14 cellular contexts compared by ENCODE assay signal in genomic region chr2:33929467-33929866, GRCh38.
DNase-seq lines count a peak whose midpoint lies in the region; ATAC-seq and TF ChIP-seq lines count a peak whose summit lies in the region.
"Had no signal": no experiment of that assay in that cellular context is flagged by ENCODE, and none has a peak within 500 bp of the region (broad histone marks: within the 10 kb centered on the region; RNA-seq: fewer than 3 reads in every experiment).

No MANE protein-coding gene starts in this region.

- WGBS in adrenal gland, 4 donors = 79 to 94% (median 83%) methylated on average over 4 of the region's 4 CpGs

- intact Hi-C loops in left lung (cut with DNase I) (no loop called here), adrenal gland (cut with DNase I) (no loop called here), MCF 10A (cut with micrococcal nuclease) (no loop called here)

- H3K4me1 Mint-ChIP-seq in MCF 10A (ENCODE audit: insufficient read depth, unreplicated experiment) = no peaks in the 10 kb centered on the region

- no peaks in the 10 kb centered on the region for H3K27me3 Mint-ChIP-seq in MCF 10A (ENCODE audit: insufficient read depth, unreplicated experiment)

- H3K4me3 ChIP-seq in BE2C (ENCODE audit: low read depth, low read length) (no peak overlapping the region), left lung (no peak overlapping the region), adrenal gland (no peak overlapping the region)

- POLR2A ChIA-PET in MCF 10A (lab: Yijun Ruan, JAX) = no interaction called here

- H3K4me1 ChIP-seq in BE2C (no peaks in the 10 kb centered on the region), left lung (no peaks in the 10 kb centered on the region), adrenal gland (replicated peaks in 1 of 2) (no peaks in the 10 kb centered on the region)

- H3K4me3 Mint-ChIP-seq in MCF 10A (ENCODE audit: unreplicated experiment) = no peak overlapping the region

- H3K27ac Mint-ChIP-seq in MCF 10A (ENCODE audit: low read depth, unreplicated experiment) = no peak overlapping the region

- no peaks in the 10 kb centered on the region for H3K27me3 ChIP-seq in BE2C
- H3K27me3 ChIP-seq in left lung = no peaks in the 10 kb centered on the region
- H3K27me3 ChIP-seq in adrenal gland = no peaks in the 10 kb centered on the region

- CTCF ChIA-PET in MCF 10A (lab: Yijun Ruan, JAX) = interaction anchor here (0.6 kb wide), 1 partner anchor 10 kb away, joined by 3 read pairs; no protein-coding TSS in a partner anchor

- in situ Hi-C loops in GM13976 (cut with MboI; ENCODE audit: low sequenced_read_pairs, unreplicated experiment) = no loop called here

- TF ChIP-seq CTCF in GM13976 (IDR thresholded peaks at IDR 0.05; ENCODE audit: borderline replicate concordance, control extremely low read depth, extremely low read depth, insufficient read depth, missing control alignments) = no peak
- no peak for TF ChIP-seq CTCF in BE2C (IDR thresholded peaks at IDR 0.05; ENCODE audit: low read depth, low read length)
- TF ChIP-seq CTCF in left lung (IDR thresholded peaks at IDR 0.05) = no peak
- TF ChIP-seq CTCF in adrenal gland (IDR thresholded peaks at IDR 0.05) = no peak
- TF ChIP-seq CTCF in MCF 10A (IDR thresholded peaks at IDR 0.05; ENCODE audit: unreplicated experiment) = no peak

- H3K9me3 Mint-ChIP-seq in MCF 10A (ENCODE audit: unreplicated experiment) = no peaks in the 10 kb centered on the region

- H3K27ac ChIP-seq in left lung (no peak overlapping the region), adrenal gland (no peak overlapping the region)
- H3K27ac ChIP-seq: VCaP had no signal

- H3K36me3 Mint-ChIP-seq in MCF 10A (ENCODE audit: insufficient read depth, unreplicated experiment) = no peaks in the 10 kb centered on the region

- no peaks in the 10 kb centered on the region for H3K36me3 ChIP-seq in BE2C
- H3K36me3 ChIP-seq in left lung = no peaks in the 10 kb centered on the region
- no peaks in the 10 kb centered on the region for H3K36me3 ChIP-seq in adrenal gland (replicated peaks in 1 of 2)

- no peak for TF ChIP-seq POLR2A in adrenal gland (IDR thresholded peaks at IDR 0.05)

- BruUV-seq in MCF 10A (replicated peaks; lab: Mats Ljungman, UMichigan) = no TSS peak

- no peaks in the 10 kb centered on the region for H3K9me3 ChIP-seq in BE2C
- H3K9me3 ChIP-seq in left lung = no peaks in the 10 kb centered on the region
- no peaks in the 10 kb centered on the region for H3K9me3 ChIP-seq in adrenal gland (replicated peaks in 1 of 3)

- peak; percentile 25 for DNase-seq in GM13976 (ENCODE audit: low spot score)
- DNase-seq in BE2C = no peak
- DNase-seq in left lung = no peak
- DNase-seq in adrenal gland = no peak
- no peak for DNase-seq in MCF 10A (ENCODE audit: unreplicated experiment)
- DNase-seq: foreskin melanocyte, MV-4-11, NCI-H510A, substantia nigra had no signal

- ATAC-seq in GM19395 (IDR thresholded peaks at IDR 0.05; ENCODE audit: unreplicated experiment) (peak; percentile 98), HG02678 (IDR thresholded peaks at IDR 0.05; ENCODE audit: unreplicated experiment) (peak; percentile 92), HG03378 (IDR thresholded peaks at IDR 0.05; ENCODE audit: unreplicated experiment) (peak; percentile 95), left lung (no peak)
- ATAC-seq: Right ventricle myocardium inferior had no signal
